Comparison of ENCODE assay signal across 24 cellular contexts in the genomic region with DNA sequence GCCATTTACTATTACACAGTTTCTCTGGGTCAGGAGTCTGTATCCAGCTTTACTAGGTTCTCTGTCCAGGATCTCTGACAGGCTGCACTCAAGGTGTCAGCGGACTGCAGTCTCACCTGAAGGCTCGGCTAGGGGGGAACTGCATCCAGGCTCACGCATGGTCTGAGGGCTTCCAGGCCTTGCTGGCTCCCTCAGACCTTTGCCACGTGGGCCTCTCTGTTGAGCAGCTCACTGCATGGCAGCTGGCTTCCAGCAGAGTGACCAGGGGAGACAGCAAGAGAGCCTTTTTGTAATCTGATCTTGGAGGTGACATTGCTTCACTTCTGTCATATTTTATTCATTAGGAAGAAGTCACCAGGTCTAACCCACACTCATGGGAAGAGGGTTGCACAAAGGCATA.
"Had no signal": no experiment of that assay in that cellular context is flagged by ENCODE, and none has a peak within 500 bp of the region (broad histone marks: within the 10 kb centered on the region; RNA-seq: fewer than 3 reads in every experiment).

No MANE protein-coding gene starts in this region.

- H3K27ac ChIP-seq: epithelial cell of prostate, esophagus squamous epithelium, parathyroid adenoma, tibial nerve had no signal

- H3K4me3 ChIP-seq: esophagus squamous epithelium, tibial nerve had no signal

- H3K4me1 ChIP-seq: tibial nerve had no signal

- H3K9ac ChIP-seq: parathyroid adenoma had no signal

- H3K36me3 ChIP-seq: esophagus squamous epithelium, tibial nerve had no signal

- DNase-seq: activated B cell treated with CpG ODN at 0.5 μM for 24 hours; activated CD4-positive, alpha-beta T cell treated with anti-CD3 and anti-CD28 coated beads, Interleukin-2, amount 50 U/mL, for 1 hour; activated CD8-positive, alpha-beta T cell treated with anti-CD3 and anti-CD28 coated beads for 36 hours; activated T-cell treated with anti-CD3 and anti-CD28 coated beads, Interleukin-2, amount 50 U/mL, for 48 hours; anterior cingulate cortex; dermis blood vessel endothelial cell; effector CD4-positive, alpha-beta T cell; esophagus squamous epithelium; foreskin melanocyte; head of caudate nucleus; hippocampal formation; left cardiac atrium; mammary epithelial cell; naive B cell; occipital lobe; right cardiac atrium; stimulated activated CD4-positive, alpha-beta T cell treated with anti-CD3 and anti-CD28 coated beads, Interleukin-15, amount 100 ng/mL, for 24 hours; stimulated activated CD4-positive, alpha-beta T cell treated with anti-CD3 and anti-CD28 coated beads, Interleukin-2, amount 100 ng/mL, for 24 hours; stimulated activated naive B cell treated with anti-CD40 and anti-IgM and Interleukin-4, amounts not matched to agents 10 μg/mL and 1 μg/mL and 100 μg/mL, for 72 hours; T-helper 2 cell had no signal

- H3K27me3 ChIP-seq: esophagus squamous epithelium, tibial nerve had no signal

- ATAC-seq: activated CD8-positive, alpha-beta T cell treated with anti-CD3 and anti-CD28 coated beads for 36 hours; activated naive CD4-positive, alpha-beta T cell treated with anti-CD3 and anti-CD28 coated beads, Interleukin-2, amount 50 U/mL, for 72 hours; left cardiac atrium; right cardiac atrium; stimulated activated naive B cell treated with anti-CD40 and anti-IgM and Interleukin-4, amounts not matched to agents 10 μg/mL and 1 μg/mL and 100 μg/mL, for 72 hours had no signal

- H2AFZ ChIP-seq: parathyroid adenoma had no signal
